ENCODE assay signal across 35 cellular contexts in the genomic region with DNA sequence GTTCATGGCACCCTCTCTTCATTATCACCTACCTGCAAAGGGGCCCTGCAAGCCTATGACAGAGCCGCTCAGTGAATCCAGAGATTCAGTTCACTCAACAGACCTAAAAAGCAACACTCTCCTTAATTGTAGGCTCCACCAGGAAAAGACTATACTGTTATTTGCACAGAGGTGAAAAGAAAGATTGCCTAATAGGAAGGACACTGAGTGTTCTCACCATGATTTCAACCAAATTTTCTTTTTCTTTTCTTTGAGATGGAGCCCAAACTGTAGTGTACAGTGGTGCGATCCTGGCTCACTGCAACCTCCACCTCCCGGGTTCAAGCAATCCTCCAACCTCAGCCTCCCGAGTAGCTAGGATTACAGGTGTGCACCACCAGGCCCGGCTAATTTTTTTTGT.
"Had no signal": no experiment of that assay in that cellular context is flagged by ENCODE, and none has a peak within 500 bp of the region (broad histone marks: within the 10 kb centered on the region; RNA-seq: fewer than 3 reads in every experiment).

No MANE protein-coding gene starts in this region.

- ATAC-seq: activated CD8-positive, alpha-beta T cell treated with anti-CD3 and anti-CD28 coated beads for 36 hours; activated naive CD4-positive, alpha-beta T cell treated with anti-CD3 and anti-CD28 coated beads, Interleukin-2, amount 50 U/mL, for 72 hours; activated T-cell treated with anti-CD3 and anti-CD28 coated beads, Interleukin-2, amount 50 U/mL, for 4 hours; activated T-cell treated with anti-CD3 and anti-CD28 coated beads, Interleukin-2, amount 50 U/mL, for 72 hours; activated T-helper 17 cell treated with anti-CD3 and anti-CD28 coated beads, Interleukin-2, amount 50 U/mL, for 72 hours; body of pancreas had no signal

- H3K4me3 ChIP-seq: adrenal gland, body of pancreas, cardiac muscle cell had no signal

- H3K27me3 ChIP-seq: adrenal gland, body of pancreas, cardiac muscle cell had no signal

- H3K36me3 ChIP-seq: adrenal gland, cardiac muscle cell had no signal

- H3K9me3 ChIP-seq: adrenal gland, body of pancreas had no signal

- H3K27ac ChIP-seq: cardiac muscle cell, VCaP had no signal

- DNase-seq: activated B cell treated with CpG ODN at 0.5 μM for 24 hours; activated CD4-positive, alpha-beta memory T cell treated with anti-CD3 and anti-CD28 coated beads for 36 hours; activated CD4-positive, alpha-beta T cell treated with anti-CD3 and anti-CD28 coated beads for 4 hours; activated CD4-positive, alpha-beta T cell treated with anti-CD3 and anti-CD28 coated beads, Interleukin-2, amount 10 ng/mL, durations not matched to agents 24 days and 14 days; activated CD4-positive, alpha-beta T cell treated with anti-CD3 and anti-CD28 coated beads, Interleukin-2, amount 50 U/mL, for 1 hour; activated CD4-positive, alpha-beta T cell treated with anti-CD3 and anti-CD28 coated beads, Interleukin-2, amount 50 U/mL, for 4 hours; activated CD4-positive, CD25-positive, alpha-beta regulatory T cell treated with anti-CD3 and anti-CD28 coated beads, Interleukin-2, amount 50 U/mL, for 72 hours; activated CD8-positive, alpha-beta memory T cell treated with anti-CD3 and anti-CD28 coated beads, Interleukin-2, amount 50 U/mL, for 4 hours; activated CD8-positive, alpha-beta T cell treated with anti-CD3 and anti-CD28 coated beads for 36 hours; activated effector memory CD4-positive, alpha-beta T cell treated with anti-CD3 and anti-CD28 coated beads, Interleukin-2, amount 50 U/mL, for 16 hours; activated gamma-delta T cell treated with Interleukin-2 at 50 U/mL for 16 hours; activated naive CD4-positive, alpha-beta T cell; activated naive CD4-positive, alpha-beta T cell treated with anti-CD3 and anti-CD28 coated beads for 36 hours; activated naive CD4-positive, alpha-beta T cell treated with anti-CD3 and anti-CD28 coated beads, Interleukin-2, amount 50 U/mL, for 16 hours; activated naive CD8-positive, alpha-beta T cell treated with anti-CD3 and anti-CD28 coated beads for 36 hours; activated T-cell treated with anti-CD3 and anti-CD28 coated beads for 4 hours; activated T-cell treated with anti-CD3 and anti-CD28 coated beads, Interleukin-2, amount 50 U/mL, for 1 hour; activated T-cell treated with anti-CD3 and anti-CD28 coated beads, Interleukin-2, amount 50 U/mL, for 4 hours; activated T-cell treated with anti-CD3 and anti-CD28 coated beads, Interleukin-2, amount 50 U/mL, for 72 hours; adrenal gland; amniotic stem cell; aorta; body of pancreas; caudate nucleus; cerebellar nuclear complex; T-helper 1 cell; T-helper 2 cell; T-helper 9 cell had no signal

- FAIRE-seq: astrocyte, bronchial epithelial cell, TTC549 had no signal
